ENCODE assay signal across 10 cellular contexts in the genomic region with DNA sequence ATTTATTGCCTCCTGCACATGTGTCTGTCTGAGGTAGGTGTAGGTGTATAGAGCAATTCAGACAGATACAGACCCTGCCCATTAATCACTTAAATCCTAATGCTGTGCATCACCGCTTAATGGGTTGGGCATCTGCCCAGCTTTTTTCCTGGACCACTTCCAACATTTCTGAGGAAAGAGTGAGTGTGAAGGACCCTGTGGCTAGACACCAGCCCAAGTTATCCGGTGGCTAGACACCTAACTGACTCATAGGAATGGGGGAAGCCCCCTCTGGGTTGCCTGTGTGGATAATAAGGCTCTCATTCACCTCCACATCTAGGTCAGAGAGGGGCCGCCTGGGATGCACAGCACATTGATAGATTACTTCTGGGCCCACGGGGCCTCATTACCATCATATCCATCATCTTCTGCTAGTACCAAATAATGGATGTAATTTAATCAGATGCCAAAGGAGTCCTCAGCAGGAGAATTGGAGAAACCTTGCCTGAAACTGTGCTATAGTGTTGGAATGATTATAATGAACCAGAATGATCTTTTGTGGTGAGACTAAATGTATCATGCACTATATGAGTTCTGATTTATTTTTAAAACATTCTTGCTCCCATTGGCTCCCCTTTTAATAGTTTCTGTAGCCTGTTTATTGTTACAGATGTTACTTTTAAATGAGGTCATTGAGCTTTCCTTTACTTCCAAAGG.
DNase-seq lines count a peak whose midpoint lies in the region; ATAC-seq and TF ChIP-seq lines count a peak whose summit lies in the region.
"Had no signal": no experiment of that assay in that cellular context is flagged by ENCODE, and none has a peak within 500 bp of the region (broad histone marks: within the 10 kb centered on the region; RNA-seq: fewer than 3 reads in every experiment).

No MANE protein-coding gene starts in this region.

- ATAC-seq in lower lobe of right lung (peak; percentile 25 to 49), GM19395 (IDR thresholded peaks at IDR 0.05; ENCODE audit: unreplicated experiment) (no peak), psoas muscle (no peak), HG02870 (IDR thresholded peaks at IDR 0.05; ENCODE audit: unreplicated experiment) (no peak)
- ATAC-seq: HCT116 had no signal

- H3K27me3 ChIP-seq in BE2C (no peaks in the 10 kb centered on the region), lower lobe of right lung (ENCODE audit: low read depth) (no peaks in the 10 kb centered on the region), psoas muscle (ENCODE audit: insufficient read depth in 3 of 3, low read length in 2 of 3) (no peaks in the 10 kb centered on the region)
- H3K27me3 ChIP-seq: colonic mucosa had no signal

- H3K4me3 ChIP-seq in BE2C (ENCODE audit: low read depth, low read length) (no peak overlapping the region), lower lobe of right lung (no peak overlapping the region), psoas muscle (no peak overlapping the region)
- H3K4me3 ChIP-seq: colonic mucosa had no signal

- no peak for TF ChIP-seq CTCF in BE2C (IDR thresholded peaks at IDR 0.05; ENCODE audit: low read depth, low read length)
- TF ChIP-seq CTCF in lower lobe of right lung (IDR thresholded peaks at IDR 0.05), result no peak
- TF ChIP-seq CTCF in psoas muscle (IDR thresholded peaks at IDR 0.05), result no peak

- CTCF ChIA-PET in HEK293T (lab: Yijun Ruan, JAX), result interaction anchor here (0.8 kb wide), 1 partner anchor 52 kb away, joined by 3 read pairs; no protein-coding TSS in a partner anchor

- H3K4me1 ChIP-seq in BE2C, result peaks cover 15% of the 10 kb centered on the region
- H3K4me1 ChIP-seq in lower lobe of right lung, result peaks cover 13% of the 10 kb centered on the region
- H3K4me1 ChIP-seq in psoas muscle, result peaks cover 6% of the 10 kb centered on the region
- H3K4me1 ChIP-seq: colonic mucosa had no signal

- no peaks in the 10 kb centered on the region for H3K36me3 ChIP-seq in BE2C
- H3K36me3 ChIP-seq in lower lobe of right lung, result no peaks in the 10 kb centered on the region
- no peaks in the 10 kb centered on the region for H3K36me3 ChIP-seq in psoas muscle (ENCODE audit: insufficient read depth in 1 of 2, low read depth in 1 of 2)
- H3K36me3 ChIP-seq: colonic mucosa had no signal

- H3K27ac ChIP-seq in lower lobe of right lung (no peak overlapping the region), psoas muscle (no peak overlapping the region)
- H3K27ac ChIP-seq: colonic mucosa had no signal

- POLR2A ChIA-PET in HEK293T (lab: Yijun Ruan, JAX), result no interaction called here

- peak; percentile 41 for DNase-seq in BE2C
- no peak for DNase-seq in HEK293T (ENCODE audit: extremely low spot score)
- peak; percentile 70 for DNase-seq in T1000 (lab: John Stamatoyannopoulos, UW)
- no peak for DNase-seq in lower lobe of right lung
- no peak for DNase-seq in psoas muscle
- DNase-seq in middle frontal gyrus (ENCODE audit: extremely low spot score, low spot score), result no peak

- intact Hi-C loops in lower lobe of right lung (cut with DNase I), result no loop called here
- intact Hi-C loops in psoas muscle (cut with DNase I), result no loop called here

- H3K9me3 ChIP-seq in BE2C (no peaks in the 10 kb centered on the region), lower lobe of right lung (no peaks in the 10 kb centered on the region), psoas muscle (no peaks in the 10 kb centered on the region)
- H3K9me3 ChIP-seq: colonic mucosa had no signal

- WGBS in psoas muscle, 3 donors, result 41 to 65% (median 52%) methylated on average over 4 of the region's 4 CpGs

TF ChIP-seq in HEK293T, 16 proteins besides CTCF, POLR2A, EP300 and RAD21:
- TF ChIP-seq HDGF (IDR thresholded peaks at IDR 0.05; ENCODE audit: borderline replicate concordance) (no peak), SP1 (IDR thresholded peaks at IDR 0.05) (no peak)
- TF ChIP-seq, protein P1, sequence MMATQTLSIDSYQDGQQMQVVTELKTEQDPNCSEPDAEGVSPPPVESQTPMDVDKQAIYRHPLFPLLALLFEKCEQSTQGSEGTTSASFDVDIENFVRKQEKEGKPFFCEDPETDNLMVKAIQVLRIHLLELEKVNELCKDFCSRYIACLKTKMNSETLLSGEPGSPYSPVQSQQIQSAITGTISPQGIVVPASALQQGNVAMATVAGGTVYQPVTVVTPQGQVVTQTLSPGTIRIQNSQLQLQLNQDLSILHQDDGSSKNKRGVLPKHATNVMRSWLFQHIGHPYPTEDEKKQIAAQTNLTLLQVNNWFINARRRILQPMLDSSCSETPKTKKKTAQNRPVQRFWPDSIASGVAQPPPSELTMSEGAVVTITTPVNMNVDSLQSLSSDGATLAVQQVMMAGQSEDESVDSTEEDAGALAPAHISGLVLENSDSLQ (IDR thresholded peaks at IDR 0.05), result 0 out of 2 replicates have a peak, but pooled peaks have one; percentile 6

Comparison
In these comparisons a context has a peak if more than half of its experiments do, and no peak if none do; other contexts are left out.
1. DNase-seq: peak in BE2C (single experiment) and T1000 (single experiment); none in HEK293T (single experiment), lower lobe of right lung (single experiment), psoas muscle (0 of 2) and middle frontal gyrus (single experiment).
2. ATAC-seq: peak in lower lobe of right lung (2 of 2); none in GM19395 (single experiment), psoas muscle (0 of 4) and HG02870 (single experiment).